9 cellular contexts compared by ENCODE assay signal in the genomic region with DNA sequence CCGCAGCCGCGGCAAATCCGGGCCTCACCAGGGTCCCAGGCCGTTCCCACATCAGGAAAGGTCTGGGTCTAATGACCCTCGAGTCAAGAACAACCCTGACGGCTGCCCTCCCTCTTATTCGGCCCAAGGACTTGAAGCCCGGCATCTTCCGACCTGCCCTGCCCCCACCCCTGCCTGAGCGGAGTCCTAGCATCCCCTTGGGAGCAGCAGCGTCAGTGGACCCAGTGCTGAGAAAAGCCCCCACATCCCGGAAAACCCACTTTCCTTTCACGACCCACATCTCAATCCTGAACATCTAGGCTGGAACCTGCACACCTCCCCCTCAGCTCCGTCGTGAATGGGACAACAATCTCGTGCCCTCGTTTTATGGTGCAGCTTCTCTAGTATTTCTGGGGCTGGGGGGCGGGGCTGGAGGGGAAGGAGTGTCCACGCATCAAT. TPM values are rescaled to one million over a fixed set of nuclear protein-coding genes. Genes with fewer than 3 reads are reported as not detected.
DNase-seq lines count a peak whose midpoint lies in the region; ATAC-seq and TF ChIP-seq lines count a peak whose summit lies in the region.
"Had no signal": no experiment of that assay in that cellular context is flagged by ENCODE, and none has a peak within 500 bp of the region (broad histone marks: within the 10 kb centered on the region; RNA-seq: fewer than 3 reads in every experiment).

No MANE protein-coding gene starts in this region.

- DNase-seq in activated effector memory CD4-positive, alpha-beta T cell treated with anti-CD3 and anti-CD28 coated beads, Interleukin-2, amount 50 U/mL, for 16 hours: peak; percentile 76
- no peak for DNase-seq in activated effector memory CD4-positive, alpha-beta T cell treated with Interleukin-2 at 50 U/mL for 16 hours
- DNase-seq in cardiac fibroblast (ENCODE audit: low read depth in 2 of 2) (no peak), mesenteric fat pad (ENCODE audit: low spot score) (peak; percentile 89), uterus (peak; percentile 36 to 55), lower leg skin (ENCODE audit: low spot score in 2 of 2) (no peak)
- no peak for DNase-seq in activated naive CD8-positive, alpha-beta T cell treated with anti-CD3 and anti-CD28 coated beads for 36 hours

- no peaks in the 10 kb centered on the region for H3K9me3 ChIP-seq in uterus

- ATAC-seq in HG02759 (IDR thresholded peaks at IDR 0.05; ENCODE audit: unreplicated experiment): no peak

- no peaks in the 10 kb centered on the region for H3K9me3 Mint-ChIP-seq in activated naive CD8-positive, alpha-beta T cell treated with anti-CD3 and anti-CD28 coated beads for 36 hours
- H3K9me3 Mint-ChIP-seq: brain had no signal

- no peak overlapping the region for H3K4me3 Mint-ChIP-seq in activated naive CD8-positive, alpha-beta T cell treated with anti-CD3 and anti-CD28 coated beads for 36 hours

- peaks cover 0 to 9% of the 10 kb centered on the region in 2 donors for H3K4me1 ChIP-seq in uterus

- no peaks in the 10 kb centered on the region for H3K36me3 ChIP-seq in uterus

- H3K27ac Mint-ChIP-seq in activated naive CD8-positive, alpha-beta T cell treated with anti-CD3 and anti-CD28 coated beads for 36 hours: no peak overlapping the region

- intact Hi-C loops in uterus (cut with DNase I; ENCODE audit: low total_unique reads) (no loop called here), lower leg skin (cut with DNase I; ENCODE audit: low total_unique reads) (no loop called here)

- H3K36me3 Mint-ChIP-seq in activated naive CD8-positive, alpha-beta T cell treated with anti-CD3 and anti-CD28 coated beads for 36 hours: peaks cover 21% of the 10 kb centered on the region

- no peak for TF ChIP-seq CTCF in cardiac fibroblast (IDR thresholded peaks at IDR 0.05; ENCODE audit: low read depth, low read length)
- TF ChIP-seq CTCF in uterus (IDR thresholded peaks at IDR 0.05): no peak
- no peak for TF ChIP-seq CTCF in lower leg skin (IDR thresholded peaks at IDR 0.05)

- TF ChIP-seq POLR2A in uterus (IDR thresholded peaks at IDR 0.05) (no peak), lower leg skin (IDR thresholded peaks at IDR 0.05) (no peak)

- peaks cover 35% of the 10 kb centered on the region for H3K4me1 Mint-ChIP-seq in activated naive CD8-positive, alpha-beta T cell treated with anti-CD3 and anti-CD28 coated beads for 36 hours

- peak overlapping the region; percentile 90 to 98 for H3K27ac ChIP-seq in uterus

- no peaks in the 10 kb centered on the region for H3K27me3 ChIP-seq in uterus

- no peaks in the 10 kb centered on the region for H3K27me3 Mint-ChIP-seq in activated naive CD8-positive, alpha-beta T cell treated with anti-CD3 and anti-CD28 coated beads for 36 hours

- H3K4me3 ChIP-seq in cardiac fibroblast (replicated peaks in 1 of 2; ENCODE audit: low read depth in 2 of 2, low read length in 2 of 2) (peak overlapping the region; percentile 11 to 80), uterus (peak overlapping the region; percentile 6 to 10), lower leg skin (ENCODE audit: low read depth, poor library complexity, severe bottlenecking) (no peak overlapping the region)

- WGBS in lower leg skin, 2 donors: 24 to 31% methylated on average over 20 of the region's 20 CpGs

RNA-seq across cellular contexts. Expression of a gene that starts 0.8 kb away (rescaled TPM):
- 34.2 TPM for total RNA-seq in mesenteric fat pad
- 10 to 100 TPM in 3 of 4 donors, 1 to 10 TPM in 1; 7.3 to 68.1 (median 28.1) TPM for total RNA-seq in uterus
- 1 to 10 TPM in 3 of 4 donors, under 1 TPM in 1; 0.91 to 5.9 (median 3.4) TPM for total RNA-seq in lower leg skin
- total RNA-seq in activated naive CD8-positive, alpha-beta T cell treated with anti-CD3 and anti-CD28 coated beads for 36 hours: 1 to 10 TPM; 4.2 to 4.8 TPM

RNA-seq across cellular contexts. Expression of a gene that starts 1.7 kb away (rescaled TPM):
- 68.3 TPM for total RNA-seq in mesenteric fat pad
- 10 to 100 TPM in 3 of 4 donors, 1 to 10 TPM in 1; 3.6 to 94.7 (median 48.1) TPM for total RNA-seq in uterus
- total RNA-seq in lower leg skin: 100 to 1,000 TPM in 1 of 4 donors, 10 to 100 TPM in 3; 56.8 to 101 (median 91.3) TPM
- total RNA-seq in activated naive CD8-positive, alpha-beta T cell treated with anti-CD3 and anti-CD28 coated beads for 36 hours: 10 to 100 TPM; 65.2 to 66.6 TPM

RNA-seq across cellular contexts. Expression of a gene that starts 2.1 kb away (rescaled TPM):
- total RNA-seq in mesenteric fat pad (16.7 TPM), uterus (10 to 100 TPM in 3 of 4 donors, 1 to 10 TPM in 1; 3.1 to 17.6 (median 16.2) TPM), lower leg skin (10 to 100 TPM in 1 of 4 donors, 1 to 10 TPM in 3; 7.0 to 14.1 (median 9.1) TPM)
- total RNA-seq in activated naive CD8-positive, alpha-beta T cell treated with anti-CD3 and anti-CD28 coated beads for 36 hours: 10 to 100 TPM; 18.6 to 20.1 TPM

RNA-seq across cellular contexts. Expression of a gene that starts 21.6 kb away (rescaled TPM):
- 92.5 TPM for total RNA-seq in mesenteric fat pad
- 10 to 100 TPM in 1 of 4 donors, 1 to 10 TPM in 3; 2.6 to 47.9 (median 4.4) TPM for total RNA-seq in uterus
- total RNA-seq in lower leg skin: 10 to 100 TPM; 12.5 to 30.9 (median 18.0) TPM
- 10 to 100 TPM; 44.5 to 47.6 TPM for total RNA-seq in activated naive CD8-positive, alpha-beta T cell treated with anti-CD3 and anti-CD28 coated beads for 36 hours

RNA-seq across cellular contexts. Expression of a gene that starts 32.9 kb away (rescaled TPM):
- total RNA-seq in mesenteric fat pad (40.9 TPM), uterus (100 to 1,000 TPM in 3 of 4 donors, 10 to 100 TPM in 1; 81.0 to 165 (median 133) TPM), lower leg skin (10 to 100 TPM; 36.8 to 71.1 (median 54.8) TPM)
- 100 to 1,000 TPM; 123 to 129 TPM for total RNA-seq in activated naive CD8-positive, alpha-beta T cell treated with anti-CD3 and anti-CD28 coated beads for 36 hours

Comparison
In these comparisons a context has a peak if more than half of its experiments do, and no peak if none do; other contexts are left out.
1. DNase-seq: peak in activated effector memory CD4-positive, alpha-beta T cell treated with anti-CD3 and anti-CD28 coated beads, Interleukin-2, amount 50 U/mL, for 16 hours (single experiment), mesenteric fat pad (single experiment) and uterus (2 of 2); none in activated effector memory CD4-positive, alpha-beta T cell treated with Interleukin-2 at 50 U/mL for 16 hours (single experiment), cardiac fibroblast (0 of 2), lower leg skin (0 of 2) and activated naive CD8-positive, alpha-beta T cell treated with anti-CD3 and anti-CD28 coated beads for 36 hours (single experiment).